Comparison of ENCODE assay signal across 8 cellular contexts in genomic region chr3:4741404-4742307, GRCh38.
DNase-seq lines count a peak whose midpoint lies in the region; ATAC-seq lines count a peak whose summit lies in the region.

No MANE protein-coding gene starts in this region.

- no peaks in the 10 kb centered on the region for H3K9me3 ChIP-seq in effector memory CD4-positive, alpha-beta T cell (ENCODE audit: control insufficient read depth, low read length)

- H3K27ac ChIP-seq in effector memory CD4-positive, alpha-beta T cell (ENCODE audit: insufficient read depth, low read length, poor library complexity, severe bottlenecking): peak overlapping the region; percentile 33

- H3K4me1 ChIP-seq in effector memory CD4-positive, alpha-beta T cell (ENCODE audit: control insufficient read depth, insufficient read depth, low read length, poor library complexity, severe bottlenecking): peaks cover 44% of the 10 kb centered on the region

- no peak overlapping the region for H3K4me3 ChIP-seq in effector memory CD4-positive, alpha-beta T cell (ENCODE audit: insufficient read depth, low read depth, low read length, poor library complexity, severe bottlenecking)

- ATAC-seq in GM19328 (IDR thresholded peaks at IDR 0.05; ENCODE audit: unreplicated experiment) (no peak), HG02678 (IDR thresholded peaks at IDR 0.05; ENCODE audit: unreplicated experiment) (no peak), GM21576 (IDR thresholded peaks at IDR 0.05; ENCODE audit: unreplicated experiment) (no peak), HG03280 (IDR thresholded peaks at IDR 0.05; ENCODE audit: unreplicated experiment) (no peak)

- H3K36me3 ChIP-seq in effector memory CD4-positive, alpha-beta T cell (ENCODE audit: control insufficient read depth, insufficient read depth, low read length): no peaks in the 10 kb centered on the region

- DNase-seq in HK-2 (ENCODE audit: unreplicated experiment) (peak; percentile 65), SKM-1 (lab: John Stamatoyannopoulos, UW; ENCODE audit: unreplicated experiment) (peak; percentile 80), myocyte (ENCODE audit: low read depth) (peak; percentile 92)
- no peak for DNase-seq in effector memory CD4-positive, alpha-beta T cell

- no peaks in the 10 kb centered on the region for H3K27me3 ChIP-seq in effector memory CD4-positive, alpha-beta T cell (replicated peaks; ENCODE audit: control insufficient read depth, insufficient read depth, low read length, poor library complexity, severe bottlenecking)

Comparison
In these comparisons a context has a peak if more than half of its experiments do, and no peak if none do; other contexts are left out.
1. DNase-seq: peak in HK-2 (single experiment), SKM-1 (single experiment) and myocyte (single experiment); none in effector memory CD4-positive, alpha-beta T cell (0 of 3).